31 cellular contexts compared by ENCODE assay signal in genomic region chr10:115982526-115982925, GRCh38.
A peak's percentile ranks its signal among the peaks of the same experiment; 100 is the strongest.
DNase-seq lines count a peak whose midpoint lies in the region; FAIRE-seq and TF ChIP-seq lines count a peak whose summit lies in the region.
"Had no signal": no experiment of that assay in that cellular context is flagged by ENCODE, and none has a peak within 500 bp of the region (broad histone marks: within the 10 kb centered on the region; RNA-seq: fewer than 3 reads in every experiment).

No MANE protein-coding gene starts in this region.

- no peak overlapping the region for H4K5ac ChIP-seq in mesendoderm (ENCODE audit: low read length)

- no peaks in the 10 kb centered on the region for H3K79me2 ChIP-seq in mesendoderm (ENCODE audit: control insufficient read depth, insufficient read depth, low read length)

- H4K8ac ChIP-seq in mesendoderm (ENCODE audit: low read depth, low read length): no peak overlapping the region

- H3K18ac ChIP-seq in mesendoderm (ENCODE audit: low read length): no peak overlapping the region

- H2BK15ac ChIP-seq in mesendoderm (replicated peaks; ENCODE audit: low read depth): no peak overlapping the region

- no peak overlapping the region for H2BK5ac ChIP-seq in mesendoderm (ENCODE audit: low read length)

- H3K23ac ChIP-seq in mesendoderm (ENCODE audit: low read length): no peak overlapping the region

- H3K36me3 ChIP-seq in bronchial epithelial cell (ENCODE audit: control insufficient read depth, insufficient read depth, low read length): no peaks in the 10 kb centered on the region
- no peaks in the 10 kb centered on the region for H3K36me3 ChIP-seq in mesendoderm (ENCODE audit: control insufficient read depth, insufficient read depth, low read length)
- H3K36me3 ChIP-seq: BE2C; BLaER1; BLaER1 treated with 17β-estradiol and CSF1 and Interleukin-3, amounts not matched to agents 10 nM and 100 nM had no signal

- no peak overlapping the region for H3K27ac ChIP-seq in mesendoderm (ENCODE audit: low read depth, low read length)
- H3K27ac ChIP-seq: 22Rv1; A549; BLaER1; BLaER1 treated with 17β-estradiol and CSF1 and Interleukin-3, amounts not matched to agents 10 nM and 100 nM; C4-2B had no signal

- H3K4me3 ChIP-seq in bronchial epithelial cell (ENCODE audit: low read depth, low read length) (no peak overlapping the region), mesendoderm (ENCODE audit: low read length) (no peak overlapping the region)
- H3K4me3 ChIP-seq: A549; BLaER1; BLaER1 treated with 17β-estradiol and CSF1 and Interleukin-3, amounts not matched to agents 10 nM and 100 nM had no signal

- no peaks in the 10 kb centered on the region for H3K79me1 ChIP-seq in mesendoderm (ENCODE audit: low read length)

- no peak overlapping the region for H2AK5ac ChIP-seq in mesendoderm (ENCODE audit: low read length)

- no peak overlapping the region for H3K4ac ChIP-seq in mesendoderm (ENCODE audit: low read depth, low read length)

- TF ChIP-seq CTCF in bronchial epithelial cell (IDR thresholded peaks at IDR 0.05; ENCODE audit: insufficient read depth, low read length, severe bottlenecking): no peak

- no peaks in the 10 kb centered on the region for H3K4me1 ChIP-seq in mesendoderm (ENCODE audit: control insufficient read depth, low read depth, low read length)
- H3K4me1 ChIP-seq: A549; BE2C; BLaER1; BLaER1 treated with 17β-estradiol and CSF1 and Interleukin-3, amounts not matched to agents 10 nM and 100 nM; Caco-2 had no signal

- H3K56ac ChIP-seq in mesendoderm (ENCODE audit: low read length): no peak overlapping the region

- FAIRE-seq in bronchial epithelial cell (lab: Jason Lieb, UNC): peak; percentile 28
- FAIRE-seq: A204.1, A549, D721Med had no signal

- no peak overlapping the region for H3K4me2 ChIP-seq in mesendoderm (ENCODE audit: low read length)
- H3K4me2 ChIP-seq: A549; BLaER1; BLaER1 treated with 17β-estradiol and CSF1 and Interleukin-3, amounts not matched to agents 10 nM and 100 nM had no signal

- H2BK120ac ChIP-seq in mesendoderm (ENCODE audit: low read depth, low read length): no peak overlapping the region

- DNase-seq in SK-N-DZ (ENCODE audit: low spot score): peak; percentile 51
- DNase-seq in bronchial epithelial cell (ENCODE audit: low read depth): no peak
- no peak for DNase-seq in mesendoderm
- DNase-seq in HuH-7 (ENCODE audit: low spot score): no peak
- DNase-seq: 8988T; ACHN; AML-193; BE2C; C1 segment of cervical spinal cord; Caco-2; Calu3; CD4-positive, alpha-beta memory T cell; CD4-positive, alpha-beta T cell; CD4-positive, CD25-positive, alpha-beta regulatory T cell; CD8-positive, alpha-beta memory T cell; CD8-positive, alpha-beta T cell; COR-L47; DMS 273 treated with DMSO at 0.1 percent for 48 hours; DMS153; DMS53; DMS79; DMS79 treated with DMSO at 0.1 percent for 48 hours; DND-41; EL had no signal

- WGBS in mesendoderm (ENCODE audit: extremely low coverage, insufficient coverage, low lambda C conversion rate): no CpG with 5 or more reads among the region's 2 CpGs

- H3K27me3 ChIP-seq in bronchial epithelial cell (ENCODE audit: control insufficient read depth, insufficient read depth, low read length) (no peaks in the 10 kb centered on the region), mesendoderm (ENCODE audit: insufficient read depth, low read length, poor library complexity) (no peaks in the 10 kb centered on the region)
- H3K27me3 ChIP-seq: BE2C; BLaER1; BLaER1 treated with 17β-estradiol and CSF1 and Interleukin-3, amounts not matched to agents 10 nM and 100 nM had no signal

- no peak overlapping the region for H3K9ac ChIP-seq in mesendoderm (ENCODE audit: low read length)
- H3K9ac ChIP-seq: BLaER1; BLaER1 treated with 17β-estradiol and CSF1 and Interleukin-3, amounts not matched to agents 10 nM and 100 nM had no signal
